ENCODE assay signal across 18 cellular contexts in the genomic region with DNA sequence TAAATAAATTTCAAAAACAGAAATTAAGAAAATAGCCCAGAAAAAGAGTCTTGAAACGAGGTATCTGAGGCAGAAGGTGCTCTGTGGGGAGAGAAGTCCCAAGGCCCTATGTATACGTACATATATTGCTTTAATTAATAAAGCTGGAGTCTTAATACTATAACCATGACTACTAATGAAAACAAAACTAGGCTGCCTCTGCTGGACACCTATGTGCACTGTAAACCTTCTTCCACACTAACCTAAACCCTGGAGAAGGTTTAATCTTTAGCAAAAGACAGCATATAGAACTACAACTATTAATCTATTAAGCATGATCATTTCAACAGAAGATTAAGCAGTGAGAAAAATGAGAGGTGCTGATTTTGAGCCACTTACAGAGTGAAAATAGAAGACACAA.
"Had no signal": no experiment of that assay in that cellular context is flagged by ENCODE, and none has a peak within 500 bp of the region (broad histone marks: within the 10 kb centered on the region; RNA-seq: fewer than 3 reads in every experiment).

No MANE protein-coding gene starts in this region.

- H3K27ac ChIP-seq: coronary artery, lower lobe of right lung, neutrophil, tibial artery, vagina had no signal

- H3K4me1 ChIP-seq: lower lobe of right lung, tibial artery, vagina had no signal

- H3K9me3 ChIP-seq: lower lobe of right lung, neutrophil, tibial artery, vagina had no signal

- H3K4me3 ChIP-seq: coronary artery, lower lobe of right lung, smooth muscle cell, tibial artery, vagina had no signal

- ATAC-seq: left cardiac atrium; lower lobe of right lung; right cardiac atrium; stimulated activated effector memory CD8-positive, alpha-beta T cell treated with anti-CD3 and anti-CD28 coated beads, Interleukin-12 subunit alpha, Interleukin-12 subunit beta, amount 100 ng/mL, for 72 hours had no signal

- H3K27me3 ChIP-seq: neutrophil, tibial artery, vagina had no signal

- DNase-seq: activated CD4-positive, alpha-beta memory T cell treated with anti-CD3 and anti-CD28 coated beads, Interleukin-2, amount 10 ng/mL, durations not matched to agents 7 days and 5 days; activated gamma-delta T cell treated with Interleukin-2 at 50 U/mL for 16 hours; activated naive CD8-positive, alpha-beta T cell treated with anti-CD3 and anti-CD28 coated beads, Interleukin-2, amount 10 ng/mL, durations not matched to agents 7 days and 5 days; activated T-cell treated with anti-CD3 and anti-CD28 coated beads, Interleukin-2, amount 50 U/mL, for 48 hours; aorta; effector CD8-positive, alpha-beta T cell; left cardiac atrium; lower lobe of right lung; midbrain; naive B cell; posterior cingulate gyrus; right cardiac atrium; tibial artery had no signal
